In genomic region chr20:13852321-13852720, GRCh38 we compare ENCODE assay signal across 18 cellular contexts.
DNase-seq lines count a peak whose midpoint lies in the region; ATAC-seq and TF ChIP-seq lines count a peak whose summit lies in the region.
"Had no signal": no experiment of that assay in that cellular context is flagged by ENCODE, and none has a peak within 500 bp of the region (broad histone marks: within the 10 kb centered on the region; RNA-seq: fewer than 3 reads in every experiment).

No MANE protein-coding gene starts in this region.

- intact Hi-C loops in stomach (cut with DNase I; ENCODE audit: low total_unique reads): no loop called here

- H2AFZ ChIP-seq in GM23338: no peak overlapping the region

- H3K27ac ChIP-seq in stomach: peak overlapping the region in 3 of 5 donors; percentile 8 to 62 (median 48)
- H3K27ac ChIP-seq in GM23338 (ENCODE audit: low read depth): no peak overlapping the region

- H4K20me1 ChIP-seq in GM23338 (replicated peaks; ENCODE audit: insufficient read depth): no peaks in the 10 kb centered on the region

- DNase-seq in BJ (ENCODE audit: low read depth) (peak; percentile 95), RPMI7951 (ENCODE audit: low read depth) (peak; percentile 26), fibroblast of peridontal ligament (ENCODE audit: extremely low read depth) (peak; percentile 23), stomach (no peak), GM23338 (ENCODE audit: low spot score) (no peak)
- DNase-seq in stimulated activated CD4-positive, alpha-beta T cell treated with anti-CD3 and anti-CD28 coated beads, Interleukin-4, amount 100 ng/mL, for 1 hour: no peak
- DNase-seq: BE2C; CD8-positive, alpha-beta T cell; DMS79 treated with DMSO at 0.1 percent for 48 hours; MG63; NCI-H1092; NCI-H146; NCI-H510A treated with DMSO at 0.1 percent for 48 hours; Right ventricle myocardium superior; SK-N-SH had no signal

- H3K9me2 ChIP-seq in GM23338 (ENCODE audit: insufficient read depth): peaks cover 8% of the 10 kb centered on the region
- H3K9me2 ChIP-seq: SK-N-SH had no signal

- no peaks in the 10 kb centered on the region for H3K9me3 ChIP-seq in stomach
- H3K9me3 ChIP-seq: BE2C, MG63, SK-N-SH had no signal

- POLR2A ChIA-PET in BJ (lab: Charles Lee): interaction anchor here (0.6 to 1.3 kb wide), 4 partner anchors 11 to 508 kb away, joined by 3 to 4 read pairs (median 4); no protein-coding TSS in a partner anchor

- H3F3A ChIP-seq in GM23338 (replicated peaks; ENCODE audit: low read depth): no peaks in the 10 kb centered on the region

- no peaks in the 10 kb centered on the region; the same call in 1 of the 3 replicates for H3K4me1 Mint-ChIP-seq in GM23338

- H3K4me3 Mint-ChIP-seq in GM23338: no peak overlapping the region
- H3K4me3 Mint-ChIP-seq: CD8-positive, alpha-beta T cell had no signal

- TF ChIP-seq EP300 in stomach (IDR thresholded peaks at IDR 0.05): no peak

- H3K79me2 ChIP-seq in GM23338 (replicated peaks; ENCODE audit: insufficient read depth): no peaks in the 10 kb centered on the region

- no peaks in the 10 kb centered on the region for H3K9me3 Mint-ChIP-seq in GM23338
- H3K9me3 Mint-ChIP-seq: CD8-positive, alpha-beta T cell had no signal

- no peak for TF ChIP-seq CTCF in BJ (IDR thresholded peaks at IDR 0.05; ENCODE audit: insufficient read depth, low read depth, low read length)
- no peak for TF ChIP-seq CTCF in stomach (IDR thresholded peaks at IDR 0.05)
- no peak for TF ChIP-seq CTCF in GM23338 (conservative IDR thresholded peaks at IDR 0.05; ENCODE audit: low read depth in 2 of 2)

- no peak overlapping the region for H3K27ac Mint-ChIP-seq in GM23338
- H3K27ac Mint-ChIP-seq: CD8-positive, alpha-beta T cell had no signal

- H3K27me3 ChIP-seq in BJ (ENCODE audit: control insufficient read depth, insufficient read depth, low read length) (no peaks in the 10 kb centered on the region), stomach (no peaks in the 10 kb centered on the region), GM23338 (ENCODE audit: insufficient read depth) (no peaks in the 10 kb centered on the region)
- H3K27me3 ChIP-seq: MG63 had no signal

- no peaks in the 10 kb centered on the region for H3K36me3 ChIP-seq in BJ (ENCODE audit: control insufficient read depth, insufficient read depth, low read length)
- H3K36me3 ChIP-seq in stomach: no peaks in the 10 kb centered on the region
- H3K36me3 ChIP-seq in GM23338 (ENCODE audit: insufficient read depth): no peaks in the 10 kb centered on the region
- H3K36me3 ChIP-seq: BE2C, MG63 had no signal

- H3K4me2 ChIP-seq in GM23338: no peak overlapping the region
- H3K4me2 ChIP-seq: SK-N-SH had no signal

- H3K4me3 ChIP-seq in BJ (ENCODE audit: low read depth, low read length) (no peak overlapping the region), stomach (no peak overlapping the region), GM23338 (no peak overlapping the region)
- H3K4me3 ChIP-seq: MG63 had no signal

- TF ChIP-seq POLR2A in stomach (IDR thresholded peaks at IDR 0.05): no peak

- CTCF ChIA-PET in BJ (lab: Yijun Ruan, JAX): interaction anchor here (1.3 to 1.8 kb wide), 3 partner anchors 13 to 33 kb away, joined by 4 to 5 read pairs (median 4); no protein-coding TSS in a partner anchor

- H3K4me1 ChIP-seq in stomach: peaks cover 0 to 7% (median 2%) of the 10 kb centered on the region in 4 donors
- no peaks in the 10 kb centered on the region for H3K4me1 ChIP-seq in GM23338 (ENCODE audit: insufficient read depth)
- H3K4me1 ChIP-seq: BE2C had no signal

- WGBS in stomach, 5 donors: 44 to 65% (median 53%) methylated on average over 1 of the region's 1 CpG

- H3K27me3 Mint-ChIP-seq in GM23338 (ENCODE audit: insufficient read depth, low read depth, poor library complexity): no peaks in the 10 kb centered on the region

- ATAC-seq in HG03378 (IDR thresholded peaks at IDR 0.05; ENCODE audit: unreplicated experiment): no peak
- ATAC-seq in GM23338: no peak
- no peak for ATAC-seq in GM19397 (IDR thresholded peaks at IDR 0.05; ENCODE audit: unreplicated experiment)
- ATAC-seq: CD8-positive, alpha-beta T cell; Panc1 had no signal

- H3K36me3 Mint-ChIP-seq in GM23338 (ENCODE audit: low read depth): no peaks in the 10 kb centered on the region
- H3K36me3 Mint-ChIP-seq: CD8-positive, alpha-beta T cell had no signal

TF ChIP-seq in GM23338, 12 proteins besides CTCF, POLR2A, EP300 and RAD21:
- TF ChIP-seq ETS1 (IDR thresholded peaks at IDR 0.05) (no peak), STAT1 (IDR thresholded peaks at IDR 0.05; ENCODE audit: unreplicated experiment) (no peak), POLR2AphosphoS5 (IDR thresholded peaks at IDR 0.05; ENCODE audit: low read depth) (no peak), REST (IDR thresholded peaks at IDR 0.05; ENCODE audit: unreplicated experiment) (no peak)

Comparison
In these comparisons a context has a peak if more than half of its experiments do, and no peak if none do; other contexts are left out.
1. DNase-seq: peak in BJ (single experiment), RPMI7951 (single experiment) and fibroblast of peridontal ligament (single experiment); none in stomach (single experiment), stimulated activated CD4-positive, alpha-beta T cell treated with anti-CD3 and anti-CD28 coated beads, Interleukin-4, amount 100 ng/mL, for 1 hour (single experiment) and GM23338 (single experiment).